24 cellular contexts compared by ENCODE assay signal in the genomic region with DNA sequence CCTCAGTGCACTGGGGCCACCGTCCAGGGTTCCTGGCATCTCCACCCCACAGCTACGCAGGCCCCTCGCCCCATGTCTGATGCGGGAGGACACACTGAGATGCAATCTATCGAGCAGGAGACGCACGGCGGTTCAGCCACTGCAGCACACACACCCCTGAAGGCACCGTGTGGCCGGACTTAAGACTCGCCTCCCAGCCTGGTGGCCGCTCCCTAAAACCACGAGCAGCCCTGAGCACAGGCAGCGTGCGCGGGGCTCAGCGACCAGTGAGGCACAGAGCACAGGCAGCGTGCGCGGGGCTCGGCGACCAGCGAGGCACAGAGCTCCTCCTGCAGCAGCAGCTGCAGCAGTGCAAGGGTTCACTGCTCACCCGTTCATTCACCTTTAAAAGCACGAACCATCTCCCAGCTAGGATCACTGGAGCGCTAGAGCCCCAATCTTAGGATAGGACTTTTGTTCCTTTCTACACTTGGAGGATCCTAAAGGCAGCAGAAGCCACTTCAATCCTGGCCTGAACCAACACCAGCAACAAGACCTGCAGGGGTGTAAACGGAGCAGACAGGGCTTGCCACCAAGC. TPM values are rescaled to one million over a fixed set of nuclear protein-coding genes. Genes with fewer than 3 reads are reported as not detected.
A peak's percentile ranks its signal among the peaks of the same experiment; 100 is the strongest.
DNase-seq lines count a peak whose midpoint lies in the region; ATAC-seq, FAIRE-seq and TF ChIP-seq lines count a peak whose summit lies in the region.
"Had no signal": no experiment of that assay in that cellular context is flagged by ENCODE, and none has a peak within 500 bp of the region (broad histone marks: within the 10 kb centered on the region; RNA-seq: fewer than 3 reads in every experiment).

No MANE protein-coding gene starts in this region.

- SMC1A ChIA-PET in GM12878 (lab: Charles Lee; ENCODE audit: uncharacterized antibody, unreplicated experiment): no interaction called here

- FAIRE-seq in HepG2 (lab: Jason Lieb, UNC) (no peak), GM12878 (lab: Jason Lieb, UNC) (no peak)
- FAIRE-seq: A549, D721Med, H54 had no signal

- TF ChIP-seq POLR2A in HepG2 (IDR thresholded peaks at IDR 0.05; ENCODE audit: insufficient read depth in 1 of 2, low read depth in 2 of 2, low read length in 2 of 2) (peak in 1 of 2 experiments; percentile 9; a peak in 1 of 4 replicates), GM12878 (IDR thresholded peaks at IDR 0.05; ENCODE audit: low read depth, low read length) (no peak)

- intact Hi-C loops in HepG2 (cut with micrococcal nuclease; ENCODE audit: unreplicated experiment): no loop called here
- intact Hi-C loops in GM12878 (cut with micrococcal nuclease; ENCODE audit: unreplicated experiment): no loop called here

- H3K4me2 ChIP-seq in HepG2 (ENCODE audit: low read depth, low read length): no peak overlapping the region
- no peak overlapping the region for H3K4me2 ChIP-seq in GM12878 (ENCODE audit: control insufficient read depth, insufficient read depth)
- H3K4me2 ChIP-seq: A549 had no signal

- peaks cover under 1% of the 10 kb centered on the region for H3K36me3 Mint-ChIP-seq in glutamatergic neuron (ENCODE audit: unreplicated experiment)
- H3K36me3 Mint-ChIP-seq: IgD-negative memory B cell had no signal

- BruUV-seq in HepG2 (replicated peaks; lab: Mats Ljungman, UMichigan): no TSS peak
- BruUV-seq in GM12878 (replicated peaks; lab: Mats Ljungman, UMichigan): no TSS peak

- H3K4me1 ChIP-seq in liver (ENCODE audit: control insufficient read depth in 4 of 4, insufficient read depth in 4 of 4, low read length in 3 of 4): peaks cover 0 to 3% (median 0%) of the 10 kb centered on the region in 4 donors
- no peaks in the 10 kb centered on the region for H3K4me1 ChIP-seq in HepG2 (ENCODE audit: insufficient read depth, low read length)
- no peaks in the 10 kb centered on the region for H3K4me1 ChIP-seq in GM12878 (ENCODE audit: control insufficient read depth, insufficient read depth, low read length)
- H3K4me1 ChIP-seq: A549 had no signal

- RAD21 ChIA-PET in GM12878 (lab: Charles Lee; ENCODE audit: unreplicated experiment): no interaction called here

- ATAC-seq in HepG2 (no peak), GM12878 (no peak), left lobe of liver (peak; percentile 9), HG02798 (IDR thresholded peaks at IDR 0.05; ENCODE audit: poor library complexity, unreplicated experiment) (no peak)

- no peak overlapping the region for H3K4me3 Mint-ChIP-seq in glutamatergic neuron (ENCODE audit: unreplicated experiment)
- H3K4me3 Mint-ChIP-seq: CD8-positive, alpha-beta memory T cell; IgD-negative memory B cell had no signal

- H3K79me2 ChIP-seq in HepG2 (ENCODE audit: insufficient read depth, low read length) (no peaks in the 10 kb centered on the region), GM12878 (ENCODE audit: control insufficient read depth, insufficient read depth, low read length) (no peaks in the 10 kb centered on the region)

- H3K4me3 ChIP-seq in liver (ENCODE audit: low read depth in 1 of 3, low read length in 3 of 3) (no peak overlapping the region), HepG2 (replicated peaks in 1 of 3; ENCODE audit: insufficient read depth in 1 of 3, low read depth in 2 of 3, low read length in 3 of 3) (no peak overlapping the region), GM12878 (no peak overlapping the region)
- H3K4me3 ChIP-seq: A549 had no signal

- H3K27ac Mint-ChIP-seq in glutamatergic neuron (ENCODE audit: unreplicated experiment): no peak overlapping the region
- H3K27ac Mint-ChIP-seq: CD8-positive, alpha-beta memory T cell; IgD-negative memory B cell had no signal

- 90% methylated on average over 27 of the region's 27 CpGs for WGBS in liver
- WGBS in HepG2 (ENCODE audit: low lambda C conversion rate): 95% methylated on average over 10 of the region's 27 CpGs
- 92% methylated on average over 25 of the region's 27 CpGs for WGBS in GM12878 (ENCODE audit: insufficient coverage, insufficient replicate concordance, low lambda C conversion rate, missing lambda C conversion rate)

- in situ Hi-C loops in HepG2 (cut with HindIII; ENCODE audit: extremely low pct_ligation_motif_present, low pct_unique_long_range_greater_than_20kb) (no loop called here), GM12878 (cut with MboI) (no loop called here)

- H3K36me3 ChIP-seq in liver (ENCODE audit: control insufficient read depth in 4 of 4, insufficient read depth in 3 of 4, low read depth in 1 of 4, low read length in 3 of 4) (peaks cover 27 to 74% (median 30%) of the 10 kb centered on the region in 4 donors), HepG2 (replicated peaks in 1 of 2; ENCODE audit: control insufficient read depth in 1 of 2, insufficient read depth in 2 of 2, low read length in 2 of 2) (peaks cover 27 to 58% of the 10 kb centered on the region in 2 experiments; a peak in 4 of 5 replicates), GM12878 (ENCODE audit: control insufficient read depth in 2 of 2, insufficient read depth in 2 of 2, low read length in 1 of 2) (peaks cover 2 to 5% of the 10 kb centered on the region in 2 experiments; a peak in 3 of 4 replicates)

- H3K9me3 ChIP-seq in liver (ENCODE audit: control insufficient read depth in 4 of 4, low read length in 3 of 4): no peaks in the 10 kb centered on the region
- H3K9me3 ChIP-seq in HepG2 (ENCODE audit: low read length): no peaks in the 10 kb centered on the region
- H3K9me3 ChIP-seq in GM12878 (replicated peaks; ENCODE audit: control insufficient read depth, insufficient read depth, low read length): no peaks in the 10 kb centered on the region
- H3K9me3 ChIP-seq: A549 had no signal

- TF ChIP-seq RAD21 in liver (IDR thresholded peaks at IDR 0.05) (no peak), HepG2 (CRISPR knock-in tag; IDR thresholded peaks at IDR 0.05) (no peak), GM12878 (IDR thresholded peaks at IDR 0.05; ENCODE audit: insufficient read depth, low read depth, low read length) (no peak)

- H3K9ac ChIP-seq in liver (ENCODE audit: low read depth in 1 of 2, low read length in 2 of 2) (no peak overlapping the region), HepG2 (ENCODE audit: insufficient read depth, low read depth, low read length) (no peak overlapping the region), GM12878 (ENCODE audit: control insufficient read depth, insufficient read depth, low read length) (no peak overlapping the region)

- no peak overlapping the region for H3K27ac ChIP-seq in liver (ENCODE audit: low read depth in 1 of 2, low read length in 2 of 2)
- H3K27ac ChIP-seq in HepG2 (ENCODE audit: extremely low read length, insufficient read depth, low read length): no peak overlapping the region
- no peak overlapping the region for H3K27ac ChIP-seq in GM12878 (ENCODE audit: control insufficient read depth, insufficient read depth)
- H3K27ac ChIP-seq: A549, HL-60 had no signal

- peaks cover 5% of the 10 kb centered on the region for H3K9me3 Mint-ChIP-seq in glutamatergic neuron (ENCODE audit: unreplicated experiment)
- H3K9me3 Mint-ChIP-seq: CD8-positive, alpha-beta memory T cell; IgD-negative memory B cell had no signal

- POLR2A ChIA-PET in HepG2 (lab: Yijun Ruan, JAX) (no interaction called here), GM12878 (lab: Charles Lee) (no interaction called here)

- TF ChIP-seq EP300 in HepG2 (IDR thresholded peaks at IDR 0.05; ENCODE audit: low read depth in 2 of 2, low read length in 2 of 2) (no peak), HepG2 (CRISPR knock-in tag; IDR thresholded peaks at IDR 0.05; ENCODE audit: borderline replicate concordance) (no peak), GM12878 (IDR thresholded peaks at IDR 0.05; ENCODE audit: borderline replicate concordance in 1 of 2, control insufficient read depth in 1 of 2, low read depth in 2 of 2, low read length in 2 of 2) (no peak)

- DNase-seq in HepG2 (ENCODE audit: low spot score) (no peak), GM12878 (ENCODE audit: low read depth, low spot score) (no peak), left lobe of liver (ENCODE audit: low spot score) (no peak), glutamatergic neuron (no peak)
- DNase-seq in stimulated activated naive CD4-positive, alpha-beta T cell treated with Interleukin-2 at 50 U/mL for 16 hours (lab: John Stamatoyannopoulos, UW): no peak
- DNase-seq: CD8-positive, alpha-beta memory T cell; DMS79; Karpas-422; NCI-H1417 treated with DMSO at 0.1 percent for 48 hours; NCI-H187 treated with DMSO at 0.1 percent for 48 hours; NCI-H2227 treated with DMSO at 0.1 percent for 48 hours; NCI-H510A treated with DMSO at 0.1 percent for 48 hours; NCI-H774; SIG-M5 had no signal

- CTCF ChIA-PET in HepG2 (lab: Yijun Ruan, JAX; ENCODE audit: low intra/inter-chr PET ratio, low total read pairs) (no interaction called here), GM12878 (lab: Yijun Ruan, JAX) (no interaction called here)

- H4K20me1 ChIP-seq in HepG2 (ENCODE audit: insufficient read depth, low read length) (peaks cover 3% of the 10 kb centered on the region; the same call in 1 of the 2 replicates), GM12878 (ENCODE audit: control insufficient read depth, insufficient read depth) (no peaks in the 10 kb centered on the region)

- H3K4me1 Mint-ChIP-seq in glutamatergic neuron (ENCODE audit: low read depth, unreplicated experiment): peaks cover 6% of the 10 kb centered on the region
- H3K4me1 Mint-ChIP-seq: IgD-negative memory B cell had no signal

- no peaks in the 10 kb centered on the region for H3K27me3 ChIP-seq in liver (ENCODE audit: control insufficient read depth in 4 of 4, insufficient read depth in 4 of 4, low read length in 3 of 4)
- H3K27me3 ChIP-seq in HepG2 (ENCODE audit: control insufficient read depth in 1 of 2, insufficient read depth in 2 of 2, low read length in 2 of 2): no peaks in the 10 kb centered on the region
- no peaks in the 10 kb centered on the region for H3K27me3 ChIP-seq in GM12878 (replicated peaks in 1 of 2; ENCODE audit: control insufficient read depth in 2 of 2, insufficient read depth in 2 of 2, low read length in 1 of 2)

- no peak overlapping the region for H2AFZ ChIP-seq in HepG2 (ENCODE audit: low read length)
- H2AFZ ChIP-seq in GM12878 (ENCODE audit: control insufficient read depth, low read depth, low read length): no peak overlapping the region

- no peak for TF ChIP-seq CTCF in liver (IDR thresholded peaks at IDR 0.05; ENCODE audit: low read depth, low read length, missing input control)
- no peak for TF ChIP-seq CTCF in HepG2 (CRISPR knock-in tag; IDR thresholded peaks at IDR 0.05)
- TF ChIP-seq CTCF in GM12878 (IDR thresholded peaks at IDR 0.05 in 2 of 3, conservative IDR thresholded peaks at IDR 0.05 in 1 of 3; ENCODE audit: control insufficient read depth in 2 of 3, extremely low read depth in 1 of 3, insufficient read depth in 1 of 3, low read depth in 3 of 3, low read length in 3 of 3): no peak
- no peak for TF ChIP-seq CTCF in glutamatergic neuron (IDR thresholded peaks at IDR 0.05; ENCODE audit: partially characterized antibody, unreplicated experiment)

- peaks cover 5% of the 10 kb centered on the region for H3K27me3 Mint-ChIP-seq in glutamatergic neuron (ENCODE audit: unreplicated experiment)
- H3K27me3 Mint-ChIP-seq: CD8-positive, alpha-beta memory T cell; IgD-negative memory B cell had no signal

RNA-seq across cellular contexts. Expression of a gene that starts 31.4 kb away (rescaled TPM):
- 10 to 100 TPM; 27.5 to 73.5 TPM for total RNA-seq in liver
- polyA plus RNA-seq in liver: 100 to 1,000 TPM in 1 of 2 donors, 10 to 100 TPM in 1; 72.4 to 102 TPM
- 19.4 and 25.9 TPM in 2 replicates for total RNA-seq in HepG2 (2016; rRNA removed; fragmentation: Illumina TruSeq; extraction: Trizol)
- 21.8 and 24.1 TPM in 2 replicates for total RNA-seq in HepG2 (2016; cell fraction: cytosol; rRNA removed; fragmentation: Illumina TruSeq; extraction: Trizol; ENCODE audit: low read depth)
- 18.0 and 24.4 TPM in 2 replicates for total RNA-seq in HepG2 (2016; cell fraction: insoluble cytoplasmic fraction; rRNA removed; fragmentation: Illumina TruSeq; extraction: Trizol)
- total RNA-seq in HepG2 (2016; cell fraction: membrane; rRNA removed; fragmentation: Illumina TruSeq; extraction: Trizol): 16.0 and 17.9 TPM in 2 replicates
- total RNA-seq in HepG2 (2016; cell fraction: nucleus; rRNA removed; fragmentation: Illumina TruSeq; extraction: Trizol): 11.3 and 14.6 TPM in 2 replicates
- 44.2 and 47.5 TPM in 2 replicates for polyA plus RNA-seq in HepG2 (2011; rRNA removed)
- 27.1 and 38.7 TPM in 2 replicates for polyA plus RNA-seq in HepG2 (2011; cell fraction: cytosol; rRNA removed)
- polyA plus RNA-seq in HepG2 (2011; cell fraction: nucleus; rRNA removed): 59.6 and 61.9 TPM in 2 replicates
- polyA plus RNA-seq in HepG2 (2012): 31.4 and 32.5 TPM in 2 replicates
- polyA plus RNA-seq in HepG2 (2016; cell fraction: cytosol; fragmentation: Illumina TruSeq; extraction: Trizol; ENCODE audit: low read depth): 23.1 and 26.1 TPM in 2 replicates
- 40.7 and 53.4 TPM in 2 replicates for polyA plus RNA-seq in HepG2 (2016; cell fraction: insoluble cytoplasmic fraction; fragmentation: Illumina TruSeq; extraction: Trizol; ENCODE audit: low read depth)
- polyA plus RNA-seq in HepG2 (2016; cell fraction: membrane; fragmentation: Illumina TruSeq; extraction: Trizol; ENCODE audit: low read depth): 25.9 and 29.3 TPM in 2 replicates
- 27.5 and 35.7 TPM in 2 replicates for polyA plus RNA-seq in HepG2 (2016; cell fraction: nucleus; fragmentation: Illumina TruSeq; extraction: Trizol; ENCODE audit: insufficient read depth, low read depth)
- 19.2 and 101 TPM in 2 replicates for polyA minus RNA-seq in HepG2 (2011; rRNA and poly(A)+ RNA removed; ENCODE audit: low replicate concordance)
- polyA minus RNA-seq in HepG2 (2011; cell fraction: cytosol; rRNA and poly(A)+ RNA removed): 14.2 and 15.4 TPM in 2 replicates
- polyA minus RNA-seq in HepG2 (2011; cell fraction: nucleus; rRNA and poly(A)+ RNA removed): 17.4 and 24.5 TPM in 2 replicates
- total RNA-seq in GM12878 (2013; cell fraction: nucleolus; rRNA removed): 22.5 and 27.2 TPM in 2 replicates
- 15.4 and 21.2 TPM in 2 replicates for total RNA-seq in GM12878 (2014; rRNA removed)
- 4.3 and 5.6 TPM in 2 replicates for total RNA-seq in GM12878 (2014; rRNA removed; fragmentation: Illumina TruSeq; extraction: Trizol)
- total RNA-seq in GM12878 (2021): 36.5 and 36.8 TPM in 2 replicates
- 7.0 TPM for polyA plus RNA-seq in GM12878 (2011; ENCODE audit: low read depth)
- polyA plus RNA-seq in GM12878 (2011; rRNA removed): 10.0 and 26.9 TPM in 2 replicates
- polyA plus RNA-seq in GM12878 (2011; cell fraction: cytosol; rRNA removed): 29.3 and 37.1 TPM in 2 replicates
- polyA plus RNA-seq in GM12878 (2011; cell fraction: nucleus; rRNA removed): 54.0 and 62.2 TPM in 2 replicates
- 20.7 and 23.8 TPM in 2 replicates for polyA plus RNA-seq in GM12878 (2012)
- 2.0 and 5.3 TPM in 2 replicates for polyA plus RNA-seq in GM12878 (2014; fragmentation: Illumina TruSeq; extraction: Trizol)
- 1 to 10 TPM in 1 of 2 experiments, under 1 TPM in 1; 0.47 to 1.0 TPM for polyA plus RNA-seq in GM12878 (2014; fragmentation: Nextera tagmentation; extraction: Ambion mirVana)
- polyA plus RNA-seq in GM12878 (2014; rRNA removed): 22.0 and 29.3 TPM in 2 replicates
- 10 to 100 TPM; 31.2 to 39.5 TPM for polyA plus RNA-seq in GM12878 (2016; fragmentation: Nextera tagmentation; extraction: Ambion mirVana)
- 31.4 and 39.1 TPM in 2 replicates for polyA minus RNA-seq in GM12878 (2011; rRNA and poly(A)+ RNA removed)
- 11.6 and 13.1 TPM in 2 replicates for polyA minus RNA-seq in GM12878 (2011; cell fraction: cytosol; rRNA and poly(A)+ RNA removed)
- 16.9 and 32.7 TPM in 2 replicates for polyA minus RNA-seq in GM12878 (2011; cell fraction: nucleus; rRNA and poly(A)+ RNA removed)
- total RNA-seq in left lobe of liver: 128 TPM
- total RNA-seq in glutamatergic neuron (ENCODE audit: unreplicated experiment): 67.5 TPM

RNA-seq across cellular contexts. Expression of a gene that starts 55.2 kb away (rescaled TPM):
- total RNA-seq in liver (under 1 TPM in 1 of 2 donors, not detected in 1; 0.50 TPM), HepG2 (2016; rRNA removed; fragmentation: Illumina TruSeq; extraction: Trizol) (not detected in 2 replicates), GM12878 (2014; rRNA removed) (not detected in 2 replicates), GM12878 (2014; rRNA removed; fragmentation: Illumina TruSeq; extraction: Trizol) (not detected in 2 replicates), GM12878 (2021) (1.5 TPM in 2 replicates), left lobe of liver (4.1 TPM), glutamatergic neuron (ENCODE audit: unreplicated experiment) (not detected)
- polyA plus RNA-seq in liver (under 1 TPM; 0.17 to 0.95 TPM), HepG2 (2011; rRNA removed) (0.01 and 0.05 TPM in 2 replicates), GM12878 (2011; rRNA removed) (not detected in 2 replicates), GM12878 (2014; fragmentation: Illumina TruSeq; extraction: Trizol) (not detected in 2 replicates), GM12878 (2014; fragmentation: Nextera tagmentation; extraction: Ambion mirVana) (not detected), GM12878 (2014; rRNA removed) (not detected in 2 replicates), GM12878 (2016; fragmentation: Nextera tagmentation; extraction: Ambion mirVana) (not detected)
- total RNA-seq in HepG2 (2016; cell fraction: cytosol; rRNA removed; fragmentation: Illumina TruSeq; extraction: Trizol; ENCODE audit: low read depth): under 0.01 TPM in 1 of 2 replicates, not detected in the other
- total RNA-seq in HepG2 (2016; cell fraction: insoluble cytoplasmic fraction; rRNA removed; fragmentation: Illumina TruSeq; extraction: Trizol): not detected in 2 replicates
- not detected in 2 replicates for total RNA-seq in HepG2 (2016; cell fraction: membrane; rRNA removed; fragmentation: Illumina TruSeq; extraction: Trizol)
- not detected in 2 replicates for total RNA-seq in HepG2 (2016; cell fraction: nucleus; rRNA removed; fragmentation: Illumina TruSeq; extraction: Trizol)
- polyA plus RNA-seq in HepG2 (2011; cell fraction: cytosol; rRNA removed): under 0.01 and 0.01 TPM in 2 replicates
- polyA plus RNA-seq in HepG2 (2011; cell fraction: nucleus; rRNA removed): 0.18 and 0.99 TPM in 2 replicates
- 2.3 and 3.1 TPM in 2 replicates for polyA plus RNA-seq in HepG2 (2012)
- polyA plus RNA-seq in HepG2 (2016; cell fraction: cytosol; fragmentation: Illumina TruSeq; extraction: Trizol; ENCODE audit: low read depth): not detected in 2 replicates
- polyA plus RNA-seq in HepG2 (2016; cell fraction: insoluble cytoplasmic fraction; fragmentation: Illumina TruSeq; extraction: Trizol; ENCODE audit: low read depth): not detected in 2 replicates
- not detected in 2 replicates for polyA plus RNA-seq in HepG2 (2016; cell fraction: membrane; fragmentation: Illumina TruSeq; extraction: Trizol; ENCODE audit: low read depth)
- polyA plus RNA-seq in HepG2 (2016; cell fraction: nucleus; fragmentation: Illumina TruSeq; extraction: Trizol; ENCODE audit: insufficient read depth, low read depth): not detected in 2 replicates
- polyA minus RNA-seq in HepG2 (2011; rRNA and poly(A)+ RNA removed; ENCODE audit: low replicate concordance): 0.02 and 0.06 TPM in 2 replicates
- polyA minus RNA-seq in HepG2 (2011; cell fraction: cytosol; rRNA and poly(A)+ RNA removed): 0.69 TPM in 1 of 2 replicates, not detected in the other
- polyA minus RNA-seq in HepG2 (2011; cell fraction: nucleus; rRNA and poly(A)+ RNA removed): 0.26 and 0.50 TPM in 2 replicates
- not detected in 2 replicates for total RNA-seq in GM12878 (2013; cell fraction: nucleolus; rRNA removed)
- polyA plus RNA-seq in GM12878 (2011; ENCODE audit: low read depth): 0.03 TPM
- not detected in 2 replicates for polyA plus RNA-seq in GM12878 (2011; cell fraction: cytosol; rRNA removed)
- polyA plus RNA-seq in GM12878 (2011; cell fraction: nucleus; rRNA removed): not detected in 2 replicates
- polyA plus RNA-seq in GM12878 (2012): 0.03 and 0.14 TPM in 2 replicates
- polyA minus RNA-seq in GM12878 (2011; rRNA and poly(A)+ RNA removed): not detected in 2 replicates
- not detected in 2 replicates for polyA minus RNA-seq in GM12878 (2011; cell fraction: cytosol; rRNA and poly(A)+ RNA removed)
- polyA minus RNA-seq in GM12878 (2011; cell fraction: nucleus; rRNA and poly(A)+ RNA removed): not detected in 2 replicates
- total RNA-seq: CD8-positive, alpha-beta memory T cell; MCF 10A; RPMI7951 had no signal
- polyA plus RNA-seq: BJ; CD8-positive, alpha-beta memory T cell; IgD-negative memory B cell had no signal
